1 cellular context compared by ENCODE assay signal in the genomic region with DNA sequence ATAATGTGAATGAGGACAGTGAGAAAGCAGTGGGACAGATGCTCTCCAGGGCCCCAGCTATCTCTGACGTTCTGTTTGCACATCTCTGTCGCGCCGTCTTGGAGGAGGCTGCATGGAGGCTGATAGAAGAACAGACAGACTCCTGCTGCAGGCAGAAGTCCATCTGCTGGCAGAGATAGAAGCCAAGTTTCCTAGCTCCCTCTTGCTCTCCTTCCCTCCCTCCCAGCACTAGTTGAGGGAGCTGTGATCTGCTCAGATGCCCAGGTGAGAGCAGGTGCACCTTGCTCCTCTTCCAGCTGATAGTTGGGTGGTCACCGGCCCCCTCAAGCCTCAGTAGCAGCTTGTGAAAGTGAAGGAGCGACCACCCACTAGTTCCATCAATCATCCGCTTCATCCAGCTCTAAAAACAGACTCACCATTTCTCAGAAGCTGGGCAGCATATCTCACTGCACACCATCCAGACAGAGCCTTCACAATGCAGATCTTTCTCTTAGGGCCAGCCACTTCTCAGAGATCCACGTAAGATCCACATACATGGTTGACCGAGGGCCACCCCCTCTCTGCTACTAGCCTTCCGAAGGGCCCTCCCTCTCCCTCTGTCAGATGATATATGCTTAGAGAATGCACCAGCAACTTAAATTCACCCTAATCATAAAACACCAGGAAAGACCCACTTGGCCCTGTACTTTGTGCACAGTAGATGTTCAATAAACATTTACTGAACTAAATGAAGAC.
TF ChIP-seq lines count a peak whose summit lies in the region.

No MANE protein-coding gene starts in this region.

TF ChIP-seq in K562, 482 proteins besides CTCF, POLR2A, EP300 and RAD21 (continued from another document and continues in another):
- TF ChIP-seq, protein P1, sequence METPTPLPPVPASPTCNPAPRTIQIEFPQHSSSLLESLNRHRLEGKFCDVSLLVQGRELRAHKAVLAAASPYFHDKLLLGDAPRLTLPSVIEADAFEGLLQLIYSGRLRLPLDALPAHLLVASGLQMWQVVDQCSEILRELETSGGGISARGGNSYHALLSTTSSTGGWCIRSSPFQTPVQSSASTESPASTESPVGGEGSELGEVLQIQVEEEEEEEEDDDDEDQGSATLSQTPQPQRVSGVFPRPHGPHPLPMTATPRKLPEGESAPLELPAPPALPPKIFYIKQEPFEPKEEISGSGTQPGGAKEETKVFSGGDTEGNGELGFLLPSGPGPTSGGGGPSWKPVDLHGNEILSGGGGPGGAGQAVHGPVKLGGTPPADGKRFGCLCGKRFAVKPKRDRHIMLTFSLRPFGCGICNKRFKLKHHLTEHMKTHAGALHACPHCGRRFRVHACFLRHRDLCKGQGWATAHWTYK (CRISPR knock-in tag; IDR thresholded peaks at IDR 0.05) = peak; percentile 94
- TF ChIP-seq ZKSCAN1 (IDR thresholded peaks at IDR 0.05; ENCODE audit: low read depth, low read length) (peak; percentile 84; the same call in 1 of the 2 replicates), MBD2 (IDR thresholded peaks at IDR 0.05; ENCODE audit: borderline replicate concordance, low read depth) (peak; percentile 85; the same call in 1 of the 2 replicates), MCM3 (IDR thresholded peaks at IDR 0.05) (no peak), SMARCA5 (IDR thresholded peaks at IDR 0.05) (no peak), PTBP1 (IDR thresholded peaks at IDR 0.05; ENCODE audit: low read depth, low read length) (peak; percentile 94), ZBTB8A (IDR thresholded peaks at IDR 0.05; ENCODE audit: partially characterized antibody) (no peak), ZEB2 (IDR thresholded peaks at IDR 0.05) (peak; percentile 92), DDX20 (tag; IDR thresholded peaks at IDR 0.05; ENCODE audit: low read depth) (no peak), ZNF24 (IDR thresholded peaks at IDR 0.05) (peak; percentile 84), SMARCA4 (IDR thresholded peaks at IDR 0.05) (peak; percentile 98), RCOR1 (IDR thresholded peaks at IDR 0.05; ENCODE audit: borderline replicate concordance in 1 of 2, low read depth in 2 of 2, low read length in 2 of 2) (peak; percentile 96 to 99), NFXL1 (CRISPR knock-in tag; IDR thresholded peaks at IDR 0.05) (0 out of 2 replicates have a peak, but pooled peaks have one; percentile 20), KLF10 (CRISPR knock-in tag; IDR thresholded peaks at IDR 0.05) (no peak), ZC3H11A (IDR thresholded peaks at IDR 0.05; ENCODE audit: low read depth, low read length) (no peak), NR2C2 (CRISPR knock-in tag; IDR thresholded peaks at IDR 0.05) (no peak), NR2C2 (tag; IDR thresholded peaks at IDR 0.05) (no peak), MCM7 (IDR thresholded peaks at IDR 0.05) (no peak), SRSF3 (IDR thresholded peaks at IDR 0.05; ENCODE audit: insufficient read depth, low read length) (no peak), BACH1 (tag; IDR thresholded peaks at IDR 0.05) (peak; percentile 63; the same call in 1 of the 2 replicates), SMAD4 (CRISPR knock-in tag; conservative IDR thresholded peaks at IDR 0.05) (peak; percentile 100)
- TF ChIP-seq, protein P2, sequence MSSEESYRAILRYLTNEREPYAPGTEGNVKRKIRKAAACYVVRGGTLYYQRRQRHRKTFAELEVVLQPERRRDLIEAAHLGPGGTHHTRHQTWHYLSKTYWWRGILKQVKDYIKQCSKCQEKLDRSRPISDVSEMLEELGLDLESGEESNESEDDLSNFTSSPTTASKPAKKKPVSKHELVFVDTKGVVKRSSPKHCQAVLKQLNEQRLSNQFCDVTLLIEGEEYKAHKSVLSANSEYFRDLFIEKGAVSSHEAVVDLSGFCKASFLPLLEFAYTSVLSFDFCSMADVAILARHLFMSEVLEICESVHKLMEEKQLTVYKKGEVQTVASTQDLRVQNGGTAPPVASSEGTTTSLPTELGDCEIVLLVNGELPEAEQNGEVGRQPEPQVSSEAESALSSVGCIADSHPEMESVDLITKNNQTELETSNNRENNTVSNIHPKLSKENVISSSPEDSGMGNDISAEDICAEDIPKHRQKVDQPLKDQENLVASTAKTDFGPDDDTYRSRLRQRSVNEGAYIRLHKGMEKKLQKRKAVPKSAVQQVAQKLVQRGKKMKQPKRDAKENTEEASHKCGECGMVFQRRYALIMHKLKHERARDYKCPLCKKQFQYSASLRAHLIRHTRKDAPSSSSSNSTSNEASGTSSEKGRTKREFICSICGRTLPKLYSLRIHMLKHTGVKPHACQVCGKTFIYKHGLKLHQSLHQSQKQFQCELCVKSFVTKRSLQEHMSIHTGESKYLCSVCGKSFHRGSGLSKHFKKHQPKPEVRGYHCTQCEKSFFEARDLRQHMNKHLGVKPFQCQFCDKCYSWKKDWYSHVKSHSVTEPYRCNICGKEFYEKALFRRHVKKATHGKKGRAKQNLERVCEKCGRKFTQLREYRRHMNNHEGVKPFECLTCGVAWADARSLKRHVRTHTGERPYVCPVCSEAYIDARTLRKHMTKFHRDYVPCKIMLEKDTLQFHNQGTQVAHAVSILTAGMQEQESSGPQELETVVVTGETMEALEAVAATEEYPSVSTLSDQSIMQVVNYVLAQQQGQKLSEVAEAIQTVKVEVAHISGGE (CRISPR knock-in tag; IDR thresholded peaks at IDR 0.05) = peak in 1 of 3 experiments; percentile 90; a peak in 2 of 6 replicates
- TF ChIP-seq, protein P3, sequence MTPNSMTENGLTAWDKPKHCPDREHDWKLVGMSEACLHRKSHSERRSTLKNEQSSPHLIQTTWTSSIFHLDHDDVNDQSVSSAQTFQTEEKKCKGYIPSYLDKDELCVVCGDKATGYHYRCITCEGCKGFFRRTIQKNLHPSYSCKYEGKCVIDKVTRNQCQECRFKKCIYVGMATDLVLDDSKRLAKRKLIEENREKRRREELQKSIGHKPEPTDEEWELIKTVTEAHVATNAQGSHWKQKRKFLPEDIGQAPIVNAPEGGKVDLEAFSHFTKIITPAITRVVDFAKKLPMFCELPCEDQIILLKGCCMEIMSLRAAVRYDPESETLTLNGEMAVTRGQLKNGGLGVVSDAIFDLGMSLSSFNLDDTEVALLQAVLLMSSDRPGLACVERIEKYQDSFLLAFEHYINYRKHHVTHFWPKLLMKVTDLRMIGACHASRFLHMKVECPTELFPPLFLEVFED (CRISPR knock-in tag; conservative IDR thresholded peaks at IDR 0.05) = peak; percentile 90; the same call in 1 of the 2 replicates
- TF ChIP-seq, protein P4, sequence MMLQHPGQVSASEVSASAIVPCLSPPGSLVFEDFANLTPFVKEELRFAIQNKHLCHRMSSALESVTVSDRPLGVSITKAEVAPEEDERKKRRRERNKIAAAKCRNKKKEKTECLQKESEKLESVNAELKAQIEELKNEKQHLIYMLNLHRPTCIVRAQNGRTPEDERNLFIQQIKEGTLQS (IDR thresholded peaks at IDR 0.05) = peak; percentile 28; the same call in 1 of the 2 replicates
- TF ChIP-seq, protein P4 (CRISPR knock-in tag; conservative IDR thresholded peaks at IDR 0.05) = no peak
- TF ChIP-seq, protein P5, sequence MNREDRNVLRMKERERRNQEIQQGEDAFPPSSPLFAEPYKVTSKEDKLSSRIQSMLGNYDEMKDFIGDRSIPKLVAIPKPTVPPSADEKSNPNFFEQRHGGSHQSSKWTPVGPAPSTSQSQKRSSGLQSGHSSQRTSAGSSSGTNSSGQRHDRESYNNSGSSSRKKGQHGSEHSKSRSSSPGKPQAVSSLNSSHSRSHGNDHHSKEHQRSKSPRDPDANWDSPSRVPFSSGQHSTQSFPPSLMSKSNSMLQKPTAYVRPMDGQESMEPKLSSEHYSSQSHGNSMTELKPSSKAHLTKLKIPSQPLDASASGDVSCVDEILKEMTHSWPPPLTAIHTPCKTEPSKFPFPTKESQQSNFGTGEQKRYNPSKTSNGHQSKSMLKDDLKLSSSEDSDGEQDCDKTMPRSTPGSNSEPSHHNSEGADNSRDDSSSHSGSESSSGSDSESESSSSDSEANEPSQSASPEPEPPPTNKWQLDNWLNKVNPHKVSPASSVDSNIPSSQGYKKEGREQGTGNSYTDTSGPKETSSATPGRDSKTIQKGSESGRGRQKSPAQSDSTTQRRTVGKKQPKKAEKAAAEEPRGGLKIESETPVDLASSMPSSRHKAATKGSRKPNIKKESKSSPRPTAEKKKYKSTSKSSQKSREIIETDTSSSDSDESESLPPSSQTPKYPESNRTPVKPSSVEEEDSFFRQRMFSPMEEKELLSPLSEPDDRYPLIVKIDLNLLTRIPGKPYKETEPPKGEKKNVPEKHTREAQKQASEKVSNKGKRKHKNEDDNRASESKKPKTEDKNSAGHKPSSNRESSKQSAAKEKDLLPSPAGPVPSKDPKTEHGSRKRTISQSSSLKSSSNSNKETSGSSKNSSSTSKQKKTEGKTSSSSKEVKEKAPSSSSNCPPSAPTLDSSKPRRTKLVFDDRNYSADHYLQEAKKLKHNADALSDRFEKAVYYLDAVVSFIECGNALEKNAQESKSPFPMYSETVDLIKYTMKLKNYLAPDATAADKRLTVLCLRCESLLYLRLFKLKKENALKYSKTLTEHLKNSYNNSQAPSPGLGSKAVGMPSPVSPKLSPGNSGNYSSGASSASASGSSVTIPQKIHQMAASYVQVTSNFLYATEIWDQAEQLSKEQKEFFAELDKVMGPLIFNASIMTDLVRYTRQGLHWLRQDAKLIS (CRISPR knock-in tag; IDR thresholded peaks at IDR 0.05) = peak; percentile 62; the same call in 1 of the 2 replicates
- TF ChIP-seq, protein P6, sequence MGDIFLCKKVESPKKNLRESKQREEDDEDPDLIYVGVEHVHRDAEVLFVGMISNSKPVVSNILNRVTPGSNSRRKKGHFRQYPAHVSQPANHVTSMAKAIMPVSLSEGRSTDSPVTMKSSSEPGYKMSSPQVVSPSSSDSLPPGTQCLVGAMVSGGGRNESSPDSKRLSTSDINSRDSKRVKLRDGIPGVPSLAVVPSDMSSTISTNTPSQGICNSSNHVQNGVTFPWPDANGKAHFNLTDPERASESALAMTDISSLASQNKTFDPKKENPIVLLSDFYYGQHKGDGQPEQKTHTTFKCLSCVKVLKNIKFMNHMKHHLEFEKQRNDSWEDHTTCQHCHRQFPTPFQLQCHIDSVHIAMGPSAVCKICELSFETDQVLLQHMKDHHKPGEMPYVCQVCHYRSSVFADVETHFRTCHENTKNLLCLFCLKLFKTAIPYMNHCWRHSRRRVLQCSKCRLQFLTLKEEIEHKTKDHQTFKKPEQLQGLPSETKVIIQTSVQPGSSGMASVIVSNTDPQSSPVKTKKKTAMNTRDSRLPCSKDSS (IDR thresholded peaks at IDR 0.05; ENCODE audit: low read depth, partially characterized antibody) = no peak
- TF ChIP-seq, protein P7, sequence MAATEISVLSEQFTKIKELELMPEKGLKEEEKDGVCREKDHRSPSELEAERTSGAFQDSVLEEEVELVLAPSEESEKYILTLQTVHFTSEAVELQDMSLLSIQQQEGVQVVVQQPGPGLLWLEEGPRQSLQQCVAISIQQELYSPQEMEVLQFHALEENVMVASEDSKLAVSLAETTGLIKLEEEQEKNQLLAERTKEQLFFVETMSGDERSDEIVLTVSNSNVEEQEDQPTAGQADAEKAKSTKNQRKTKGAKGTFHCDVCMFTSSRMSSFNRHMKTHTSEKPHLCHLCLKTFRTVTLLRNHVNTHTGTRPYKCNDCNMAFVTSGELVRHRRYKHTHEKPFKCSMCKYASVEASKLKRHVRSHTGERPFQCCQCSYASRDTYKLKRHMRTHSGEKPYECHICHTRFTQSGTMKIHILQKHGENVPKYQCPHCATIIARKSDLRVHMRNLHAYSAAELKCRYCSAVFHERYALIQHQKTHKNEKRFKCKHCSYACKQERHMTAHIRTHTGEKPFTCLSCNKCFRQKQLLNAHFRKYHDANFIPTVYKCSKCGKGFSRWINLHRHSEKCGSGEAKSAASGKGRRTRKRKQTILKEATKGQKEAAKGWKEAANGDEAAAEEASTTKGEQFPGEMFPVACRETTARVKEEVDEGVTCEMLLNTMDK (IDR thresholded peaks at IDR 0.05; ENCODE audit: borderline replicate concordance, insufficient read depth, low read depth, low read length, poor library complexity, severe bottlenecking) = no peak
- TF ChIP-seq, protein P8, sequence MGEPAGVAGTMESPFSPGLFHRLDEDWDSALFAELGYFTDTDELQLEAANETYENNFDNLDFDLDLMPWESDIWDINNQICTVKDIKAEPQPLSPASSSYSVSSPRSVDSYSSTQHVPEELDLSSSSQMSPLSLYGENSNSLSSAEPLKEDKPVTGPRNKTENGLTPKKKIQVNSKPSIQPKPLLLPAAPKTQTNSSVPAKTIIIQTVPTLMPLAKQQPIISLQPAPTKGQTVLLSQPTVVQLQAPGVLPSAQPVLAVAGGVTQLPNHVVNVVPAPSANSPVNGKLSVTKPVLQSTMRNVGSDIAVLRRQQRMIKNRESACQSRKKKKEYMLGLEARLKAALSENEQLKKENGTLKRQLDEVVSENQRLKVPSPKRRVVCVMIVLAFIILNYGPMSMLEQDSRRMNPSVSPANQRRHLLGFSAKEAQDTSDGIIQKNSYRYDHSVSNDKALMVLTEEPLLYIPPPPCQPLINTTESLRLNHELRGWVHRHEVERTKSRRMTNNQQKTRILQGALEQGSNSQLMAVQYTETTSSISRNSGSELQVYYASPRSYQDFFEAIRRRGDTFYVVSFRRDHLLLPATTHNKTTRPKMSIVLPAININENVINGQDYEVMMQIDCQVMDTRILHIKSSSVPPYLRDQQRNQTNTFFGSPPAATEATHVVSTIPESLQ (CRISPR knock-in tag; IDR thresholded peaks at IDR 0.05) = no peak
